ENCODE assay signal across 1 cellular context in the genomic region with DNA sequence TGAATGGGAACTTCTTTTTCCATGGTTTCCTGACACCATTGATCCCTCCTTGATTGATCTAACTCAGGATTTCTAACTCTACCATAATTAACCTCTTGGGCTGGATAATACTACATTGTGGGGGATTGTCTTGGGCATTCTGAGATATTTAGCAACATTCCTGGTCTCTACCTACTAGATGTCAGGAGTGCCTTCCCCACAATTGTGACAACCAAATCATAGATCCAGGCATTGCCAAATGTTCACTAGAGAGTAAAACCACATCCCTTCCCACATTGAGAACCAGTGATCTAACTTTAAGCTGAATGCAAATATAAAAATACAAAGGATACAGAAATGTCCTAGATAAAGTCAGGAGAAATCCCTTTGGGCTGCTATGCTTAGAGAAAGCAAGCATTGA.
TF ChIP-seq lines count a peak whose summit lies in the region.

No MANE protein-coding gene starts in this region.

TF ChIP-seq in WTC11, 78 proteins besides CTCF, POLR2A, EP300 and RAD21 (continued from another document):
- TF ChIP-seq, protein P1, sequence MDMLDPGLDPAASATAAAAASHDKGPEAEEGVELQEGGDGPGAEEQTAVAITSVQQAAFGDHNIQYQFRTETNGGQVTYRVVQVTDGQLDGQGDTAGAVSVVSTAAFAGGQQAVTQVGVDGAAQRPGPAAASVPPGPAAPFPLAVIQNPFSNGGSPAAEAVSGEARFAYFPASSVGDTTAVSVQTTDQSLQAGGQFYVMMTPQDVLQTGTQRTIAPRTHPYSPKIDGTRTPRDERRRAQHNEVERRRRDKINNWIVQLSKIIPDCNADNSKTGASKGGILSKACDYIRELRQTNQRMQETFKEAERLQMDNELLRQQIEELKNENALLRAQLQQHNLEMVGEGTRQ (CRISPR knock-in tag; IDR thresholded peaks at IDR 0.05): no peak
- TF ChIP-seq CBFB (CRISPR knock-in tag; IDR thresholded peaks at IDR 0.05; ENCODE audit: low read depth): no peak
TF ChIP-seq in WTC11: peak in this region for 0.
